In genomic region chr18:44741070-44741469, GRCh38 we compare ENCODE assay signal across 31 cellular contexts.
A peak's percentile ranks its signal among the peaks of the same experiment; 100 is the strongest.
DNase-seq lines count a peak whose midpoint lies in the region; TF ChIP-seq lines count a peak whose summit lies in the region.
"Had no signal": no experiment of that assay in that cellular context is flagged by ENCODE, and none has a peak within 500 bp of the region (broad histone marks: within the 10 kb centered on the region; RNA-seq: fewer than 3 reads in every experiment).

No MANE protein-coding gene starts in this region.

- H3K4me3 ChIP-seq in rectal smooth muscle tissue (ENCODE audit: low read length), result no peak overlapping the region
- H3K4me3 ChIP-seq in coronary artery, result no peak overlapping the region
- H3K4me3 ChIP-seq: cardiac muscle cell, hepatocyte, Peyer's patch, prostate gland, thoracic aorta had no signal

- H3K27ac Mint-ChIP-seq in brain, result peak overlapping the region; percentile 72 to 96 (median 94)
- H3K27ac Mint-ChIP-seq: activated CD4-positive, alpha-beta memory T cell treated with anti-CD3 and anti-CD28 coated beads for 36 hours; activated T-helper 17 cell treated with anti-CD3 and anti-CD28 coated beads, Interleukin-2, amount 50 U/mL, for 72 hours; CD14-positive monocyte had no signal

- H3K36me3 Mint-ChIP-seq in brain, result peaks cover 26% of the 10 kb centered on the region
- H3K36me3 Mint-ChIP-seq: activated CD4-positive, alpha-beta memory T cell treated with anti-CD3 and anti-CD28 coated beads for 36 hours had no signal

- peaks cover 3% of the 10 kb centered on the region for H3K36me3 ChIP-seq in rectal smooth muscle tissue (ENCODE audit: control insufficient read depth, insufficient read depth, low read length)
- H3K36me3 ChIP-seq: cardiac muscle cell, Peyer's patch, prostate gland, thoracic aorta had no signal

- no peak overlapping the region for H3K9ac ChIP-seq in rectal smooth muscle tissue (ENCODE audit: low read length)

- no peaks in the 10 kb centered on the region for H3K27me3 ChIP-seq in rectal smooth muscle tissue (ENCODE audit: control insufficient read depth, insufficient read depth, low read length)
- H3K27me3 ChIP-seq: cardiac muscle cell, hepatocyte, Peyer's patch had no signal

- peaks cover 31% of the 10 kb centered on the region for H3K4me1 ChIP-seq in rectal smooth muscle tissue (ENCODE audit: control insufficient read depth, insufficient read depth, low read length)
- H3K4me1 ChIP-seq: prostate gland had no signal

- peaks cover 0 to 4% (median 0%) of the 10 kb centered on the region in 5 experiments for H3K9me3 Mint-ChIP-seq in brain
- H3K9me3 Mint-ChIP-seq: activated CD4-positive, alpha-beta memory T cell treated with anti-CD3 and anti-CD28 coated beads for 36 hours; effector memory CD8-positive, alpha-beta T cell had no signal

- DNase-seq in NCI-H1105 treated with DMSO at 0.1 percent for 48 hours (lab: John Stamatoyannopoulos, UW) (peak; percentile 54), NCI-H1105 (lab: John Stamatoyannopoulos, UW) (no peak), NCI-H446 treated with DMSO at 0.1 percent for 48 hours (lab: John Stamatoyannopoulos, UW) (peak; percentile 57), OCI-M1 (lab: John Stamatoyannopoulos, UW) (no peak), coronary artery (ENCODE audit: low spot score) (no peak), T-helper 2 cell (no peak)
- DNase-seq: activated CD4-positive, alpha-beta memory T cell treated with anti-CD3 and anti-CD28 coated beads for 36 hours; activated CD4-positive, CD25-positive, alpha-beta regulatory T cell; activated CD8-positive, alpha-beta memory T cell treated with anti-CD3 and anti-CD28 coated beads, Interleukin-2, amount 50 U/mL, for 4 hours; activated naive CD4-positive, alpha-beta T cell treated with anti-CD3 and anti-CD28 coated beads, Interleukin-2, amount 50 U/mL, for 16 hours; cortex of kidney; effector memory CD8-positive, alpha-beta T cell; foreskin melanocyte; Karpas-422; left colon; NCI-H187; NCI-H345; nucleus accumbens; Peyer's patch; stimulated activated CD4-positive, alpha-beta T cell treated with anti-CD3 and anti-CD28 coated beads, Interleukin-15, amount 100 ng/mL, for 24 hours; stimulated activated naive CD4-positive, alpha-beta T cell had no signal

- H3K27ac ChIP-seq in rectal smooth muscle tissue (ENCODE audit: low read depth, low read length), result peak overlapping the region; percentile 46
- no peak overlapping the region for H3K27ac ChIP-seq in coronary artery
- H3K27ac ChIP-seq: 22Rv1, cardiac muscle cell, hepatocyte, HL-60, Peyer's patch, prostate gland, thoracic aorta had no signal

- TF ChIP-seq CTCF in brain (conservative IDR thresholded peaks at IDR 0.05) (no peak), coronary artery (IDR thresholded peaks at IDR 0.05) (no peak)

- peak overlapping the region in 4 of 5 experiments; percentile 21 to 42 (median 30) for H3K4me3 Mint-ChIP-seq in brain
- H3K4me3 Mint-ChIP-seq: activated CD4-positive, alpha-beta memory T cell treated with anti-CD3 and anti-CD28 coated beads for 36 hours; activated T-helper 17 cell treated with anti-CD3 and anti-CD28 coated beads, Interleukin-2, amount 50 U/mL, for 72 hours; effector memory CD8-positive, alpha-beta T cell had no signal

- H3K4me1 Mint-ChIP-seq in brain, result peaks cover 86% of the 10 kb centered on the region
- H3K4me1 Mint-ChIP-seq: activated T-helper 17 cell treated with anti-CD3 and anti-CD28 coated beads, Interleukin-2, amount 50 U/mL, for 72 hours had no signal

- H3K27me3 Mint-ChIP-seq in brain, result no peaks in the 10 kb centered on the region
- H3K27me3 Mint-ChIP-seq: effector memory CD8-positive, alpha-beta T cell had no signal

Comparison
In these comparisons a context has a peak if more than half of its experiments do, and no peak if none do; other contexts are left out.
1. DNase-seq: peak in NCI-H1105 treated with DMSO at 0.1 percent for 48 hours (single experiment) and NCI-H446 treated with DMSO at 0.1 percent for 48 hours (single experiment); none in NCI-H1105 (single experiment), OCI-M1 (single experiment), coronary artery (single experiment) and T-helper 2 cell (0 of 5).